In genomic region chr10:85228726-85229125, GRCh38 we compare ENCODE assay signal across 26 cellular contexts.
"Had no signal": no experiment of that assay in that cellular context is flagged by ENCODE, and none has a peak within 500 bp of the region (broad histone marks: within the 10 kb centered on the region; RNA-seq: fewer than 3 reads in every experiment).

No MANE protein-coding gene starts in this region.

- H3K4me1 Mint-ChIP-seq: central memory CD8-positive, alpha-beta T cell; endodermal cell; mesothelial cell of epicardium had no signal

- FAIRE-seq: endometrium, endothelial cell of umbilical vein, islet of Langerhans, keratinocyte had no signal

- H3K4me1 ChIP-seq: colonic mucosa, esophagus squamous epithelium, gastrocnemius medialis, heart right ventricle, lower lobe of right lung had no signal

- H3K9me3 ChIP-seq: colonic mucosa, esophagus squamous epithelium, gastrocnemius medialis, heart right ventricle, lower lobe of right lung, mucosa of descending colon had no signal

- H3K36me3 ChIP-seq: colonic mucosa, esophagus squamous epithelium, gastrocnemius medialis, heart right ventricle, lower lobe of right lung had no signal

- DNase-seq: cerebellar nuclear complex; colonic mucosa; cortex of kidney; effector CD8-positive, alpha-beta T cell; effector memory CD8-positive, alpha-beta T cell; endodermal cell; esophagus squamous epithelium; foreskin fibroblast; foreskin melanocyte; gastrocnemius medialis; glutamatergic neuron; head of caudate nucleus; heart right ventricle; hippocampal formation; left cardiac atrium; left ventricle myocardium superior; lower lobe of right lung; mesenchymal stem cell; mucosa of descending colon had no signal

- H3K9me3 Mint-ChIP-seq: dendritic cell treated with granulocyte-macrophage colony-stimulating factor and Interleukin-4, amounts not matched to agents 40 ng/mL and 50 ng/mL, for 4 days; endodermal cell; mesothelial cell of epicardium had no signal

- H3K27me3 ChIP-seq: colonic mucosa, esophagus squamous epithelium, gastrocnemius medialis, heart right ventricle had no signal

- H3K4me3 ChIP-seq: colonic mucosa, esophagus squamous epithelium, gastrocnemius medialis, heart right ventricle, lower lobe of right lung, mucosa of descending colon had no signal

- ATAC-seq: effector memory CD8-positive, alpha-beta T cell; gastrocnemius medialis; heart right ventricle; left cardiac atrium; left ventricle myocardium superior; lower lobe of right lung; mucosa of descending colon had no signal

- H3K27ac ChIP-seq: colonic mucosa, esophagus squamous epithelium, gastrocnemius medialis, heart right ventricle, lower lobe of right lung had no signal

- H3K4me3 Mint-ChIP-seq: central memory CD8-positive, alpha-beta T cell; dendritic cell treated with granulocyte-macrophage colony-stimulating factor and Interleukin-4, amounts not matched to agents 40 ng/mL and 50 ng/mL, for 4 days; effector memory CD8-positive, alpha-beta T cell; endodermal cell; mesothelial cell of epicardium had no signal

- H3K27ac Mint-ChIP-seq: dendritic cell treated with granulocyte-macrophage colony-stimulating factor and Interleukin-4, amounts not matched to agents 40 ng/mL and 50 ng/mL, for 4 days; effector memory CD8-positive, alpha-beta T cell; endodermal cell; mesothelial cell of epicardium had no signal

- H3K36me3 Mint-ChIP-seq: mesothelial cell of epicardium had no signal
